Comparison of ENCODE assay signal across 8 cellular contexts in the genomic region with DNA sequence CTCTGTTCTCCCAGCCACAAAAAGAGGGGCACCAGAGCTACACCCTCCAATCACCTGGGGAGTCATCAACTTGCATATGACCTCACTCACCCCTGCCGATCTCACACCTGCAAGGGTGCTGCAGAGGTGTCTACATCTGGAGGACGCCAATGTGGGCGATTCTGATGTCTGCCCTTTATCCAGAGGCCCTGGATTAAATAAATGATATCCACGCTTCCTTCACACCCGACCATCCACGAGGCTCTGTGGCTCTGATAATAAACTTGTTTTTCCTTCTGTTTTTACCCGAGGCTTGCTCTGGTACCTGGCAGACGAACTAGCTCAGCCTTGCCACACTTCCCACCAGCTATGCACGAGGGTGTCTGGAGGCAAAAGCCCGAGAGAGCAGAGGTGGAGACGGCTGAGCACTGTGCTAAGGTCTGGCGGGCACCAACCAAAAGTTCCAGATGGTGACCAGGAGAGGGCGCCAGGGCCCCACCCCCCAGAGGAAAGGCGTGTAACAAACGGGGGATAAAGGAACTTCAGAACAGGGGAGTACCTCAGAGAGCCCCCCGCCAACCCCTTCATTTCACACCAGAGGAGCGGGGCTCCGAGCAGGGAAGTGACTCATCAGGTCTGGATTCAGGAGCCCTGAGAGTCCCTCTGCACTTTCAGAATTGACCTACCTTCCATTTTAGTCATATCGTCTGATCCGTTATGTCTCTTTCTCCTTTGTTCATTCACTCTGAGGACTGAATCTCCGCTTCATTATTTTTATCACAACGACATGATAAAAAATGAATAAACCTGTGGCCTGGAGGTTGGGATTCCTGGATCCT. TPM values are rescaled to one million over a fixed set of nuclear protein-coding genes. Genes with fewer than 3 reads are reported as not detected.
DNase-seq lines count a peak whose midpoint lies in the region; ATAC-seq and TF ChIP-seq lines count a peak whose summit lies in the region.

No MANE protein-coding gene starts in this region.

- peak; percentile 65 for ATAC-seq in GM19463 (IDR thresholded peaks at IDR 0.05; ENCODE audit: unreplicated experiment)
- no peak for ATAC-seq in GM18520 (IDR thresholded peaks at IDR 0.05; ENCODE audit: unreplicated experiment)

- H3K27me3 Mint-ChIP-seq in immature natural killer cell (ENCODE audit: low read depth in 3 of 3) = peaks cover 0 to 7% (median 2%) of the 10 kb centered on the region in 3 donors

- peak; percentile 38 for DNase-seq in COLO829 (ENCODE audit: low spot score)
- DNase-seq in SW480 (ENCODE audit: low spot score) = peak; percentile 47
- no peak for DNase-seq in astrocyte of the cerebellum (ENCODE audit: low read depth)
- DNase-seq in immature natural killer cell = peak in 2 of 3 donors; percentile 16 to 26
- DNase-seq in stimulated activated CD4-positive, alpha-beta T cell treated with anti-CD3 and anti-CD28 coated beads, Interleukin-4, amount 100 ng/mL, for 24 hours = peak; percentile 47

- in situ Hi-C loops in astrocyte of the cerebellum (cut with HindIII; ENCODE audit: low sequenced_read_pairs) = no loop called here

- TF ChIP-seq RAD21 in Ishikawa (IDR thresholded peaks at IDR 0.05; ENCODE audit: low read depth) = peak; percentile 79

- no peak for TF ChIP-seq EP300 in Ishikawa (IDR thresholded peaks at IDR 0.05; ENCODE audit: borderline replicate concordance)

- no peaks in the 10 kb centered on the region for H3K36me3 Mint-ChIP-seq in immature natural killer cell

- no peaks in the 10 kb centered on the region for H3K4me1 Mint-ChIP-seq in immature natural killer cell

- no peak overlapping the region for H3K4me3 Mint-ChIP-seq in immature natural killer cell

- peak; percentile 73 for TF ChIP-seq CTCF in astrocyte of the cerebellum (IDR thresholded peaks at IDR 0.05; ENCODE audit: low read depth, low read length, missing control alignments)

- H3K4me3 ChIP-seq in astrocyte of the cerebellum (ENCODE audit: low read depth, low read length) = no peak overlapping the region

- H3K9me3 Mint-ChIP-seq in immature natural killer cell = no peaks in the 10 kb centered on the region

- H3K27ac Mint-ChIP-seq in immature natural killer cell = no peak overlapping the region

TF ChIP-seq in Ishikawa, 13 proteins besides CTCF, POLR2A, EP300 and RAD21:
- TF ChIP-seq TCF12 (IDR thresholded peaks at IDR 0.05; ENCODE audit: low read depth) (no peak), CREB1 (IDR thresholded peaks at IDR 0.05; ENCODE audit: low read depth) (no peak), ZBTB7A (IDR thresholded peaks at IDR 0.05; ENCODE audit: low read depth) (no peak), NFIC (IDR thresholded peaks at IDR 0.05) (no peak), EGR1 (IDR thresholded peaks at IDR 0.05) (no peak)
- TF ChIP-seq, protein P1, sequence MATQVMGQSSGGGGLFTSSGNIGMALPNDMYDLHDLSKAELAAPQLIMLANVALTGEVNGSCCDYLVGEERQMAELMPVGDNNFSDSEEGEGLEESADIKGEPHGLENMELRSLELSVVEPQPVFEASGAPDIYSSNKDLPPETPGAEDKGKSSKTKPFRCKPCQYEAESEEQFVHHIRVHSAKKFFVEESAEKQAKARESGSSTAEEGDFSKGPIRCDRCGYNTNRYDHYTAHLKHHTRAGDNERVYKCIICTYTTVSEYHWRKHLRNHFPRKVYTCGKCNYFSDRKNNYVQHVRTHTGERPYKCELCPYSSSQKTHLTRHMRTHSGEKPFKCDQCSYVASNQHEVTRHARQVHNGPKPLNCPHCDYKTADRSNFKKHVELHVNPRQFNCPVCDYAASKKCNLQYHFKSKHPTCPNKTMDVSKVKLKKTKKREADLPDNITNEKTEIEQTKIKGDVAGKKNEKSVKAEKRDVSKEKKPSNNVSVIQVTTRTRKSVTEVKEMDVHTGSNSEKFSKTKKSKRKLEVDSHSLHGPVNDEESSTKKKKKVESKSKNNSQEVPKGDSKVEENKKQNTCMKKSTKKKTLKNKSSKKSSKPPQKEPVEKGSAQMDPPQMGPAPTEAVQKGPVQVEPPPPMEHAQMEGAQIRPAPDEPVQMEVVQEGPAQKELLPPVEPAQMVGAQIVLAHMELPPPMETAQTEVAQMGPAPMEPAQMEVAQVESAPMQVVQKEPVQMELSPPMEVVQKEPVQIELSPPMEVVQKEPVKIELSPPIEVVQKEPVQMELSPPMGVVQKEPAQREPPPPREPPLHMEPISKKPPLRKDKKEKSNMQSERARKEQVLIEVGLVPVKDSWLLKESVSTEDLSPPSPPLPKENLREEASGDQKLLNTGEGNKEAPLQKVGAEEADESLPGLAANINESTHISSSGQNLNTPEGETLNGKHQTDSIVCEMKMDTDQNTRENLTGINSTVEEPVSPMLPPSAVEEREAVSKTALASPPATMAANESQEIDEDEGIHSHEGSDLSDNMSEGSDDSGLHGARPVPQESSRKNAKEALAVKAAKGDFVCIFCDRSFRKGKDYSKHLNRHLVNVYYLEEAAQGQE (IDR thresholded peaks at IDR 0.05; ENCODE audit: low read depth) = no peak

RNA-seq across cellular contexts. Expression of a gene that starts 13.5 kb away (rescaled TPM):
- polyA plus RNA-seq in immature natural killer cell = not detected
